ENCODE assay signal across 26 cellular contexts in the genomic region with DNA sequence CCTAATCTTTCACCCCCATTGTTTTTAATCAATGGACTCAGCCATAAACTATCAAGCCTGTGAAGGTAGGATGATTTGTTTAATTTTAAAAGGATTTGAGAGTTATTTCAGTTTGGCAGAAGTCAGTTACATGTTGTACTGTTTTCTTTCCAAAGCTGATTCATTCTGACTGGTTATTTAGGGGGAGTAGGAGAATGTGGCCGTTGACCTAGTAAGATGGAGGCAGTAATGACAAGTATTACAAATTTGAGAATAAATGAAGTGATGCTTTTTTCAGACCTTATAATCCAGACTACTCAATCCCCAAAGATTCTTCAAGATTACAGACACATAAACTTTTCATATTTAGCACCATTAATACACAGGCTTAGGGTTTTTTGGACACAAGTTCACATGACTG. TPM values are rescaled to one million over a fixed set of nuclear protein-coding genes. Genes with fewer than 3 reads are reported as not detected.
DNase-seq lines count a peak whose midpoint lies in the region; TF ChIP-seq lines count a peak whose summit lies in the region.
"Had no signal": no experiment of that assay in that cellular context is flagged by ENCODE, and none has a peak within 500 bp of the region (broad histone marks: within the 10 kb centered on the region; RNA-seq: fewer than 3 reads in every experiment).

No MANE protein-coding gene starts in this region.

- in situ Hi-C loops in GM23248 (cut with MboI) = loop anchor here (25.0 kb wide), 2 partner anchors 1481 to 1831 kb away; no protein-coding TSS in a partner anchor

- peaks cover 88% of the 10 kb centered on the region for H3K79me2 ChIP-seq in GM23248 (ENCODE audit: insufficient read depth)

- H3K27ac Mint-ChIP-seq in progenitor cell of endocrine pancreas = no peak overlapping the region
- H3K27ac Mint-ChIP-seq: activated naive CD8-positive, alpha-beta T cell treated with anti-CD3 and anti-CD28 coated beads, Interleukin-2, amount 10 ng/mL, durations not matched to agents 7 days and 5 days; T-helper 2 cell treated with Interferon-gamma antibody and Interleukin-4, amounts not matched to agents 5 μg/mL and 100 μg/mL, for 36 hours had no signal

- H3K4me3 Mint-ChIP-seq in progenitor cell of endocrine pancreas (ENCODE audit: low read depth) = peak overlapping the region; percentile 4
- H3K4me3 Mint-ChIP-seq: activated naive CD8-positive, alpha-beta T cell treated with anti-CD3 and anti-CD28 coated beads, Interleukin-2, amount 10 ng/mL, durations not matched to agents 7 days and 5 days; T-helper 2 cell treated with Interferon-gamma antibody and Interleukin-4, amounts not matched to agents 5 μg/mL and 100 μg/mL, for 36 hours had no signal

- no peak overlapping the region for H3K27ac ChIP-seq in GM23248
- H3K27ac ChIP-seq: body of pancreas, skin epidermis, transverse colon had no signal

- H3K4me3 ChIP-seq in GM23248 = no peak overlapping the region
- H3K4me3 ChIP-seq in adipocyte (ENCODE audit: low read length) = peak overlapping the region; percentile 33
- H3K4me3 ChIP-seq: body of pancreas, K562, skin epidermis, transverse colon had no signal

- H4K20me1 ChIP-seq in GM23248 (ENCODE audit: insufficient read depth) = no peaks in the 10 kb centered on the region

- peak; percentile 19 for DNase-seq in GM23248
- peak; percentile 35 for DNase-seq in adipocyte (ENCODE audit: low read depth)
- DNase-seq in fibroblast of the conjunctiva (ENCODE audit: low read depth) = peak; percentile 47
- DNase-seq in progenitor cell of endocrine pancreas (ENCODE audit: low spot score, unreplicated experiment) = no peak
- DNase-seq in germinal center (ENCODE audit: low spot score) = no peak
- DNase-seq in NCI-H2029 (lab: John Stamatoyannopoulos, UW) = no peak
- no peak for DNase-seq in amygdala (lab: John Stamatoyannopoulos, UW)
- DNase-seq in NCI-H1105 treated with DMSO at 0.1 percent for 48 hours (lab: John Stamatoyannopoulos, UW) = no peak
- DNase-seq: ACHN; activated CD4-positive, alpha-beta T cell treated with anti-CD3 and anti-CD28 coated beads for 4 hours; activated gamma-delta T cell; activated naive CD8-positive, alpha-beta T cell treated with anti-CD3 and anti-CD28 coated beads, Interleukin-2, amount 10 ng/mL, durations not matched to agents 7 days and 5 days; activated T-cell treated with anti-CD3 and anti-CD28 coated beads, Interleukin-2, amount 50 U/mL, for 1 hour; body of pancreas; COR-L47; effector CD8-positive, alpha-beta T cell; GDM1; hippocampal formation; MM.1S; NCI-H1436; NCI-H446; occipital lobe; transverse colon had no signal

- H3K27me3 ChIP-seq in GM23248 (replicated peaks; ENCODE audit: insufficient read depth) (no peaks in the 10 kb centered on the region), adipocyte (replicated peaks; ENCODE audit: control insufficient read depth, insufficient read depth, low read length) (no peaks in the 10 kb centered on the region)

- peaks cover 50% of the 10 kb centered on the region for H3K4me1 Mint-ChIP-seq in progenitor cell of endocrine pancreas (ENCODE audit: low read depth)

- no peak overlapping the region for H2AFZ ChIP-seq in GM23248

- peaks cover 6% of the 10 kb centered on the region for H3K36me3 Mint-ChIP-seq in progenitor cell of endocrine pancreas (ENCODE audit: insufficient read depth)
- H3K36me3 Mint-ChIP-seq: activated naive CD8-positive, alpha-beta T cell treated with anti-CD3 and anti-CD28 coated beads, Interleukin-2, amount 10 ng/mL, durations not matched to agents 7 days and 5 days had no signal

- H3K9ac ChIP-seq in GM23248 (no peak overlapping the region), adipocyte (ENCODE audit: low read length) (peak overlapping the region; percentile 35)

- 21 to 24% methylated on average over 1 of the region's 1 CpG for WGBS in GM23248 (ENCODE audit: low coverage in 1 of 2, low lambda C conversion rate in 2 of 2, missing lambda C conversion rate in 2 of 2), 2 experiments

- no peak overlapping the region for H3K4me2 ChIP-seq in GM23248 (ENCODE audit: unreplicated experiment)

- H3K9me2 ChIP-seq in GM23248 (ENCODE audit: insufficient read depth) = no peaks in the 10 kb centered on the region

- H3K27me3 Mint-ChIP-seq in progenitor cell of endocrine pancreas = peaks cover 7% of the 10 kb centered on the region

- no peaks in the 10 kb centered on the region for H3K9me3 Mint-ChIP-seq in progenitor cell of endocrine pancreas (ENCODE audit: low read depth)
- H3K9me3 Mint-ChIP-seq: activated naive CD8-positive, alpha-beta T cell treated with anti-CD3 and anti-CD28 coated beads, Interleukin-2, amount 10 ng/mL, durations not matched to agents 7 days and 5 days; T-helper 2 cell treated with Interferon-gamma antibody and Interleukin-4, amounts not matched to agents 5 μg/mL and 100 μg/mL, for 36 hours had no signal

- peaks cover 21% of the 10 kb centered on the region for H3K36me3 ChIP-seq in GM23248 (ENCODE audit: low read depth)
- peaks cover 12% of the 10 kb centered on the region for H3K36me3 ChIP-seq in adipocyte (ENCODE audit: control insufficient read depth, insufficient read depth, low read length, severe bottlenecking)
- H3K36me3 ChIP-seq: transverse colon had no signal

- H3K9me3 ChIP-seq in GM23248 (ENCODE audit: low read depth) (no peaks in the 10 kb centered on the region), adipocyte (ENCODE audit: control insufficient read depth, low read length) (no peaks in the 10 kb centered on the region)
- H3K9me3 ChIP-seq: body of pancreas, transverse colon had no signal

- H3F3A ChIP-seq in GM23248 (ENCODE audit: insufficient read depth) = no peaks in the 10 kb centered on the region

- TF ChIP-seq CTCF in progenitor cell of endocrine pancreas (IDR thresholded peaks at IDR 0.05; ENCODE audit: unreplicated experiment) = no peak

- peaks cover 13% of the 10 kb centered on the region for H3K4me1 ChIP-seq in GM23248 (ENCODE audit: insufficient read depth)
- H3K4me1 ChIP-seq in adipocyte (ENCODE audit: control insufficient read depth, insufficient read depth, low read length) = peaks cover 28% of the 10 kb centered on the region

RNA-seq across cellular contexts. Expression of gene EPHA4, which starts 4.3 kb away (rescaled TPM):
- 42.2 and 47.8 TPM in 2 replicates for total RNA-seq in GM23248 (2014; rRNA removed; shearing (Covaris generic))
- 18.9 and 24.4 TPM in 2 replicates for polyA plus RNA-seq in GM23248 (2016; fragmentation: Nextera tagmentation; extraction: Ambion mirVana)
- 40.3 and 41.4 TPM in 2 replicates for total RNA-seq in progenitor cell of endocrine pancreas

Comparison
In these comparisons a context has a peak if more than half of its experiments do, and no peak if none do; other contexts are left out.
1. DNase-seq: peak in GM23248 (single experiment), adipocyte (single experiment) and fibroblast of the conjunctiva (single experiment); none in progenitor cell of endocrine pancreas (single experiment), germinal center (single experiment), NCI-H2029 (single experiment), amygdala (0 of 56) and NCI-H1105 treated with DMSO at 0.1 percent for 48 hours (single experiment).